Comparison of ENCODE assay signal across 8 cellular contexts in genomic region chr4:89469930-89470375, GRCh38.
DNase-seq lines count a peak whose midpoint lies in the region; ATAC-seq lines count a peak whose summit lies in the region.

No MANE protein-coding gene starts in this region.

- peak; percentile 65 to 69 for DNase-seq in AML-193 (lab: John Stamatoyannopoulos, UW)
- DNase-seq in activated CD4-positive, alpha-beta memory T cell treated with anti-CD3 and anti-CD28 coated beads for 36 hours: peak; percentile 37
- peak; percentile 66 for DNase-seq in glomerular visceral epithelial cell (ENCODE audit: extremely low spot score)
- DNase-seq in SHP77 treated with DMSO at 0.1 percent for 48 hours (lab: John Stamatoyannopoulos, UW): no peak
- no peak for DNase-seq in H7

- H3K36me3 Mint-ChIP-seq in activated CD4-positive, alpha-beta memory T cell treated with anti-CD3 and anti-CD28 coated beads for 36 hours: no peaks in the 10 kb centered on the region

- H3K27ac Mint-ChIP-seq in activated CD4-positive, alpha-beta memory T cell treated with anti-CD3 and anti-CD28 coated beads for 36 hours: peak overlapping the region; percentile 49

- H3K4me1 Mint-ChIP-seq in activated CD4-positive, alpha-beta memory T cell treated with anti-CD3 and anti-CD28 coated beads for 36 hours (ENCODE audit: low read depth): peaks cover 26% of the 10 kb centered on the region

- H3K36me3 ChIP-seq in urinary bladder (ENCODE audit: insufficient read depth): no peaks in the 10 kb centered on the region
- H3K36me3 ChIP-seq in H7 (replicated peaks; ENCODE audit: control insufficient read depth, insufficient read depth, low read length): no peaks in the 10 kb centered on the region

- no peaks in the 10 kb centered on the region for H3K9me3 Mint-ChIP-seq in activated CD4-positive, alpha-beta memory T cell treated with anti-CD3 and anti-CD28 coated beads for 36 hours

- H3K4me1 ChIP-seq in urinary bladder (ENCODE audit: insufficient read depth): no peaks in the 10 kb centered on the region

- 12% methylated on average over 5 of the region's 5 CpGs for WGBS in urinary bladder

- no peaks in the 10 kb centered on the region for H3K27me3 ChIP-seq in H7 (ENCODE audit: control insufficient read depth, insufficient read depth, low read length)

- peak overlapping the region; percentile 14 for H3K4me3 Mint-ChIP-seq in activated CD4-positive, alpha-beta memory T cell treated with anti-CD3 and anti-CD28 coated beads for 36 hours

- CTCF ChIA-PET in activated CD4-positive, alpha-beta memory T cell treated with anti-CD3 and anti-CD28 coated beads for 36 hours (lab: Charles Lee): interaction anchor here (0.9 to 1.4 kb wide), 4 partner anchors 13 to 243 kb away, joined by 3 to 5 read pairs (median 3); no protein-coding TSS in a partner anchor

- H3K4me3 ChIP-seq in urinary bladder (ENCODE audit: low read depth, low read length) (no peak overlapping the region), H7 (ENCODE audit: insufficient read depth, low read depth, low read length) (no peak overlapping the region)

- ATAC-seq in GM19397 (IDR thresholded peaks at IDR 0.05; ENCODE audit: unreplicated experiment): peak; percentile 81
- ATAC-seq in HG03442 (IDR thresholded peaks at IDR 0.05; ENCODE audit: unreplicated experiment): peak; percentile 93

- POLR2A ChIA-PET in activated CD4-positive, alpha-beta memory T cell treated with anti-CD3 and anti-CD28 coated beads for 36 hours (lab: Charles Lee): no interaction called here

- peak overlapping the region; percentile 10 for H3K27ac ChIP-seq in urinary bladder (ENCODE audit: low read depth)

- no peaks in the 10 kb centered on the region for H3K27me3 Mint-ChIP-seq in activated CD4-positive, alpha-beta memory T cell treated with anti-CD3 and anti-CD28 coated beads for 36 hours

- intact Hi-C loops in activated CD4-positive, alpha-beta memory T cell treated with anti-CD3 and anti-CD28 coated beads for 36 hours (cut with micrococcal nuclease): loop anchor here (1.0 to 10.0 kb wide), 5 partner anchors 32 to 365 kb away; partner anchors contain the start of gene SNCA

Comparison
In these comparisons a context has a peak if more than half of its experiments do, and no peak if none do; other contexts are left out.
1. DNase-seq: peak in AML-193 (2 of 2), activated CD4-positive, alpha-beta memory T cell treated with anti-CD3 and anti-CD28 coated beads for 36 hours (single experiment) and glomerular visceral epithelial cell (single experiment); none in SHP77 treated with DMSO at 0.1 percent for 48 hours (single experiment) and H7 (single experiment).